Comparison of ENCODE assay signal across 15 cellular contexts in genomic region chr2:212264227-212264626, GRCh38.
DNase-seq lines count a peak whose midpoint lies in the region; ATAC-seq and TF ChIP-seq lines count a peak whose summit lies in the region.
"Had no signal": no experiment of that assay in that cellular context is flagged by ENCODE, and none has a peak within 500 bp of the region (broad histone marks: within the 10 kb centered on the region; RNA-seq: fewer than 3 reads in every experiment).

No MANE protein-coding gene starts in this region.

- H3K36me3 Mint-ChIP-seq in T-cell, result no peaks in the 10 kb centered on the region
- H3K36me3 Mint-ChIP-seq: CD8-positive, alpha-beta T cell had no signal

- no peaks in the 10 kb centered on the region for H3K27me3 Mint-ChIP-seq in T-cell

- DNase-seq in heart left ventricle (no peak), right atrium auricular region (ENCODE audit: low spot score) (no peak), NCI-H69 (lab: John Stamatoyannopoulos, UW) (peak; percentile 90), caudate nucleus (lab: John Stamatoyannopoulos, UW) (peak in 6 of 61 donors; percentile 0 to 63 (median 3)), renal cortical epithelial cell (ENCODE audit: low read depth) (peak; percentile 59), T-cell (no peak)
- DNase-seq: BE2C; CD8-positive, alpha-beta T cell; COR-L47; DMS53; HCEC 1CT; HFFc6 had no signal

- no peak overlapping the region for H3K4me3 ChIP-seq in heart left ventricle
- no peak overlapping the region for H3K4me3 ChIP-seq in right atrium auricular region

- H3K9me3 Mint-ChIP-seq in T-cell, result peaks cover 0 to 9% (median 0%) of the 10 kb centered on the region in 3 donors

- intact Hi-C loops in heart left ventricle (cut with DNase I), result no loop called here

- H3K36me3 ChIP-seq in heart left ventricle (no peaks in the 10 kb centered on the region), right atrium auricular region (no peaks in the 10 kb centered on the region)
- H3K36me3 ChIP-seq: BE2C had no signal

- no peak overlapping the region for H3K4me3 Mint-ChIP-seq in T-cell
- H3K4me3 Mint-ChIP-seq: CD8-positive, alpha-beta T cell; HFFc6 had no signal

- H3K27me3 ChIP-seq in heart left ventricle (no peaks in the 10 kb centered on the region), right atrium auricular region (no peaks in the 10 kb centered on the region)
- H3K27me3 ChIP-seq: BE2C had no signal

- H3K4me1 ChIP-seq in heart left ventricle, result no peaks in the 10 kb centered on the region
- H3K4me1 ChIP-seq in right atrium auricular region, result no peaks in the 10 kb centered on the region

- WGBS in heart left ventricle, 4 donors, result 91 to 95% (median 94%) methylated on average over 3 of the region's 3 CpGs

- TF ChIP-seq POLR2A in heart left ventricle (IDR thresholded peaks at IDR 0.05), result no peak

- POLR2A ChIA-PET in T-cell (lab: Charles Lee), result no interaction called here

- no peaks in the 10 kb centered on the region for H3K4me1 Mint-ChIP-seq in T-cell

- H3K9me3 ChIP-seq in heart left ventricle (no peaks in the 10 kb centered on the region), right atrium auricular region (no peaks in the 10 kb centered on the region)
- H3K9me3 ChIP-seq: BE2C had no signal

- no peak overlapping the region for H3K27ac ChIP-seq in heart left ventricle
- H3K27ac ChIP-seq in right atrium auricular region, result no peak overlapping the region
- peak overlapping the region; percentile 16 for H3K27ac ChIP-seq in caudate nucleus (ENCODE audit: low read depth, low read length)
- H3K27ac ChIP-seq: C4-2B had no signal

- TF ChIP-seq CTCF in heart left ventricle (IDR thresholded peaks at IDR 0.05) (no peak), right atrium auricular region (IDR thresholded peaks at IDR 0.05) (no peak)

- CTCF ChIA-PET in T-cell (lab: Charles Lee), result no interaction called here

- ATAC-seq in heart left ventricle, result peak in 3 of 4 donors; percentile 53 to 86 (median 77)
- no peak for ATAC-seq in GM19351 (IDR thresholded peaks at IDR 0.05; ENCODE audit: unreplicated experiment)
- no peak for ATAC-seq in T-cell (replicated peaks in 1 of 4)
- ATAC-seq: CD8-positive, alpha-beta T cell; HepG2 had no signal

- no peak overlapping the region for H3K27ac Mint-ChIP-seq in T-cell
- H3K27ac Mint-ChIP-seq: CD8-positive, alpha-beta T cell; HFFc6 had no signal

Comparison
In these comparisons a context has a peak if more than half of its experiments do, and no peak if none do; other contexts are left out.
1. ATAC-seq: peak in heart left ventricle (3 of 4); none in GM19351 (single experiment) and T-cell (0 of 4).
2. DNase-seq: peak in NCI-H69 (single experiment) and renal cortical epithelial cell (single experiment); none in heart left ventricle (0 of 5), right atrium auricular region (single experiment) and T-cell (0 of 34).